8 cellular contexts compared by ENCODE assay signal in genomic region chr15:63600646-63601025, GRCh38. TPM values are rescaled to one million over a fixed set of nuclear protein-coding genes. Genes with fewer than 3 reads are reported as not detected.
DNase-seq lines count a peak whose midpoint lies in the region; ATAC-seq, FAIRE-seq and TF ChIP-seq lines count a peak whose summit lies in the region.

No MANE protein-coding gene starts in this region.

- H3K27me3 Mint-ChIP-seq in IgD-negative memory B cell = no peaks in the 10 kb centered on the region
- H3K27me3 Mint-ChIP-seq in activated T-helper 1 cell treated with anti-CD3 and anti-CD28 coated beads, Interleukin-12 subunit alpha, Interleukin-12 subunit beta, Interleukin-2, Interleukin-4 antibody, amounts not matched to agents 30 ng/mL and 10 ng/mL and 1 ng/mL, durations not matched to agents 14 hours and 24 hours and 36 hours (ENCODE audit: insufficient read depth) = peaks cover 2% of the 10 kb centered on the region
- H3K27me3 Mint-ChIP-seq in natural killer cell treated with Interleukin-12 subunit alpha and Interleukin-12 subunit beta and Interleukin-15 and Interleukin-18, amount 100 ng/mL, for 72 hours = no peaks in the 10 kb centered on the region

- no peak for FAIRE-seq in RCC 7860 (lab: Jason Lieb, UNC)

- DNase-seq in DMS79 treated with DMSO at 0.1 percent for 48 hours (lab: John Stamatoyannopoulos, UW) (peak; percentile 60), RCC 7860 (ENCODE audit: low spot score) (peak; percentile 80), fibroblast of mammary gland (ENCODE audit: low read depth) (peak; percentile 90)
- DNase-seq in activated T-helper 1 cell treated with anti-CD3 and anti-CD28 coated beads, Interleukin-12 subunit alpha, Interleukin-12 subunit beta, Interleukin-2, Interleukin-4 antibody, amounts not matched to agents 30 ng/mL and 10 ng/mL and 1 ng/mL, durations not matched to agents 14 hours and 24 hours and 36 hours (ENCODE audit: low spot score) = peak; percentile 86
- DNase-seq in natural killer cell treated with Interleukin-12 subunit alpha and Interleukin-12 subunit beta and Interleukin-15 and Interleukin-18, amount 100 ng/mL, for 72 hours (ENCODE audit: low spot score) = peak; percentile 93
- DNase-seq in stimulated activated naive CD4-positive, alpha-beta T cell (lab: John Stamatoyannopoulos, UW) = peak; percentile 77 to 92 (median 86)

- peak overlapping the region; percentile 76 for H3K4me3 ChIP-seq in fibroblast of mammary gland (ENCODE audit: control insufficient read depth, low read depth, low read length)

- peak; percentile 63 for ATAC-seq in GM21619 (IDR thresholded peaks at IDR 0.05; ENCODE audit: unreplicated experiment)
- peak; percentile 91 to 94 for ATAC-seq in natural killer cell treated with Interleukin-12 subunit alpha and Interleukin-12 subunit beta and Interleukin-15 and Interleukin-18, amount 100 ng/mL, for 72 hours

- no peaks in the 10 kb centered on the region for H3K9me3 Mint-ChIP-seq in IgD-negative memory B cell
- no peaks in the 10 kb centered on the region for H3K9me3 Mint-ChIP-seq in activated T-helper 1 cell treated with anti-CD3 and anti-CD28 coated beads, Interleukin-12 subunit alpha, Interleukin-12 subunit beta, Interleukin-2, Interleukin-4 antibody, amounts not matched to agents 30 ng/mL and 10 ng/mL and 1 ng/mL, durations not matched to agents 14 hours and 24 hours and 36 hours
- H3K9me3 Mint-ChIP-seq in natural killer cell treated with Interleukin-12 subunit alpha and Interleukin-12 subunit beta and Interleukin-15 and Interleukin-18, amount 100 ng/mL, for 72 hours = no peaks in the 10 kb centered on the region

- H3K27ac Mint-ChIP-seq in IgD-negative memory B cell = peak overlapping the region; percentile 95 to 96 (median 96)
- H3K27ac Mint-ChIP-seq in activated T-helper 1 cell treated with anti-CD3 and anti-CD28 coated beads, Interleukin-12 subunit alpha, Interleukin-12 subunit beta, Interleukin-2, Interleukin-4 antibody, amounts not matched to agents 30 ng/mL and 10 ng/mL and 1 ng/mL, durations not matched to agents 14 hours and 24 hours and 36 hours = peak overlapping the region; percentile 87
- H3K27ac Mint-ChIP-seq in natural killer cell treated with Interleukin-12 subunit alpha and Interleukin-12 subunit beta and Interleukin-15 and Interleukin-18, amount 100 ng/mL, for 72 hours = peak overlapping the region; percentile 46 to 71

- intact Hi-C loops in activated T-helper 1 cell treated with anti-CD3 and anti-CD28 coated beads, Interleukin-12 subunit alpha, Interleukin-12 subunit beta, Interleukin-2, Interleukin-4 antibody, amounts not matched to agents 30 ng/mL and 10 ng/mL and 1 ng/mL, durations not matched to agents 14 hours and 24 hours and 36 hours (cut with micrococcal nuclease) = loop anchor here (1.0 to 10.0 kb wide), 7 partner anchors 10 to 554 kb away; partner anchors contain the start of genes CIAO2A, RAB8B, SNX22 and USP3

- H3K4me3 Mint-ChIP-seq in IgD-negative memory B cell = peak overlapping the region; percentile 95 to 100 (median 98)
- peak overlapping the region; percentile 88 for H3K4me3 Mint-ChIP-seq in activated T-helper 1 cell treated with anti-CD3 and anti-CD28 coated beads, Interleukin-12 subunit alpha, Interleukin-12 subunit beta, Interleukin-2, Interleukin-4 antibody, amounts not matched to agents 30 ng/mL and 10 ng/mL and 1 ng/mL, durations not matched to agents 14 hours and 24 hours and 36 hours
- H3K4me3 Mint-ChIP-seq in natural killer cell treated with Interleukin-12 subunit alpha and Interleukin-12 subunit beta and Interleukin-15 and Interleukin-18, amount 100 ng/mL, for 72 hours = peak overlapping the region; percentile 96

- H3K4me1 Mint-ChIP-seq in IgD-negative memory B cell = peaks cover 40 to 49% (median 48%) of the 10 kb centered on the region in 3 donors
- H3K4me1 Mint-ChIP-seq in activated T-helper 1 cell treated with anti-CD3 and anti-CD28 coated beads, Interleukin-12 subunit alpha, Interleukin-12 subunit beta, Interleukin-2, Interleukin-4 antibody, amounts not matched to agents 30 ng/mL and 10 ng/mL and 1 ng/mL, durations not matched to agents 14 hours and 24 hours and 36 hours (ENCODE audit: low read depth) = peaks cover 51% of the 10 kb centered on the region
- H3K4me1 Mint-ChIP-seq in natural killer cell treated with Interleukin-12 subunit alpha and Interleukin-12 subunit beta and Interleukin-15 and Interleukin-18, amount 100 ng/mL, for 72 hours (ENCODE audit: low read depth in 2 of 2) = peaks cover 34 to 36% of the 10 kb centered on the region in 2 donors

- no peaks in the 10 kb centered on the region for H3K36me3 Mint-ChIP-seq in IgD-negative memory B cell
- peaks cover 14% of the 10 kb centered on the region for H3K36me3 Mint-ChIP-seq in activated T-helper 1 cell treated with anti-CD3 and anti-CD28 coated beads, Interleukin-12 subunit alpha, Interleukin-12 subunit beta, Interleukin-2, Interleukin-4 antibody, amounts not matched to agents 30 ng/mL and 10 ng/mL and 1 ng/mL, durations not matched to agents 14 hours and 24 hours and 36 hours (ENCODE audit: low read depth)
- H3K36me3 Mint-ChIP-seq in natural killer cell treated with Interleukin-12 subunit alpha and Interleukin-12 subunit beta and Interleukin-15 and Interleukin-18, amount 100 ng/mL, for 72 hours = no peaks in the 10 kb centered on the region

- TF ChIP-seq CTCF in fibroblast of mammary gland (conservative IDR thresholded peaks at IDR 0.05; ENCODE audit: control insufficient read depth, insufficient read depth, low read depth, low read length) = no peak

RNA-seq across cellular contexts. Expression of gene FBXL22, which starts 3.4 kb away (rescaled TPM):
- 0.73 TPM for polyA plus RNA-seq in IgD-negative memory B cell
- total RNA-seq in activated T-helper 1 cell treated with anti-CD3 and anti-CD28 coated beads, Interleukin-12 subunit alpha, Interleukin-12 subunit beta, Interleukin-2, Interleukin-4 antibody, amounts not matched to agents 30 ng/mL and 10 ng/mL and 1 ng/mL, durations not matched to agents 14 hours and 24 hours and 36 hours = 0.83 and 0.88 TPM in 2 replicates
- 1 to 10 TPM in 1 of 2 donors, under 1 TPM in 1; 0.45 to 1.5 TPM for total RNA-seq in natural killer cell treated with Interleukin-12 subunit alpha and Interleukin-12 subunit beta and Interleukin-15 and Interleukin-18, amount 100 ng/mL, for 72 hours

Comparison
In these comparisons a context has a peak if more than half of its experiments do, and no peak if none do; other contexts are left out.
1. Peak in every context shown above with its lines: DNase-seq, ATAC-seq and H3K4me3 ChIP-seq.